9 cellular contexts compared by ENCODE assay signal in the genomic region with DNA sequence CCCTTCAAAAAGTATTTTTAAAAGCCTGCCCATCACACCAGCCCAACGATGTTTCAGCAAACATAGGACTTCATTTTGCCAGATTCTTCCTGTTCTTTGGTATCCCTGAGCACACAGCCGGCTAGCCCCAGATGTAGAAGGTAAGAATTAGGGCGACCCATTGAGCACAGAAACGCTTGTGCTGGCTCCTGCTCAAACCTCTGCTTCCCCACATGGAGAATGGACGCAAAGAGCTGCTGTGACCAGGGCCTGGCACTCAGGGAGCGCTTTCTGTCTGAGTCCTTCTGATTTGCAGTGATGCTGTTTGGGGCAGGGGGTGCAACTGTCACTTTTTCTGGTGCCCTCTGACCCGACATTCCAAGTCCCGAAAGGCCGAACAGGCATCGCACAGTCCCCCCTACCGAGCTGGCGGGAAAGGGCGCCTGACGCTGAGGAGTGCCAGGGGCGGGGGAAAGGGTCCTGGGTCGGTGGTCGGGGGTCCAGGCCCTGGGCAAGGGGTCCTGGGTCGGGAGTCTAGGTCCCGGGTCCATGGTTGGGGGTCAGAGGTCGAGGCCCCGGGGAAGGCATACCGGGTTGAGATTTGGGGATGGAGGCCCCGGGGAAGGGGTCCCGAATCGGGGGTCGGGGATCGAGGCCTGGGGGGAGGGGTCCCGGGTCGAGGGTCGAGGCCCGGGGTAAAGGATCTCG. TPM values are rescaled to one million over a fixed set of nuclear protein-coding genes. Genes with fewer than 3 reads are reported as not detected.
DNase-seq lines count a peak whose midpoint lies in the region; ATAC-seq and TF ChIP-seq lines count a peak whose summit lies in the region.
"Had no signal": no experiment of that assay in that cellular context is flagged by ENCODE, and none has a peak within 500 bp of the region (broad histone marks: within the 10 kb centered on the region; RNA-seq: fewer than 3 reads in every experiment).

No MANE protein-coding gene starts in this region.

- H3K4me3 ChIP-seq in DOHH2 (ENCODE audit: low read length) (peak overlapping the region; percentile 84), fibroblast of villous mesenchyme (ENCODE audit: low read depth, low read length) (peak overlapping the region; percentile 98), psoas muscle (peak overlapping the region; percentile 99)

- no peaks in the 10 kb centered on the region for H3K36me3 Mint-ChIP-seq in T-helper 17 cell (ENCODE audit: low read depth)

- intact Hi-C loops in psoas muscle (cut with DNase I), result loop anchor here in 1 of 2 donors (1.0 kb wide), 1 partner anchor 65 kb away; the partner anchor contains the start of gene ZNF276

- 31 to 36% (median 32%) methylated on average over 29 to 32 of the region's 32 CpGs for WGBS in psoas muscle, 3 donors

- no peaks in the 10 kb centered on the region for H3K27me3 Mint-ChIP-seq in T-helper 17 cell

- H3K9me3 ChIP-seq in DOHH2 (ENCODE audit: control insufficient read depth, insufficient read depth, low read length), result no peaks in the 10 kb centered on the region
- no peaks in the 10 kb centered on the region for H3K9me3 ChIP-seq in T-helper 17 cell (ENCODE audit: control insufficient read depth, low read length, poor library complexity, severe bottlenecking)
- no peaks in the 10 kb centered on the region for H3K9me3 ChIP-seq in psoas muscle

- no peak for TF ChIP-seq CTCF in DOHH2 (IDR thresholded peaks at IDR 0.05; ENCODE audit: low read depth, low read length, poor library complexity, severe bottlenecking)
- no peak for TF ChIP-seq CTCF in fibroblast of villous mesenchyme (IDR thresholded peaks at IDR 0.05; ENCODE audit: insufficient read depth, low read depth, low read length)
- TF ChIP-seq CTCF in psoas muscle (IDR thresholded peaks at IDR 0.05), result no peak

- H3K9me2 ChIP-seq in DOHH2 (replicated peaks; ENCODE audit: control insufficient read depth, low read length), result no peaks in the 10 kb centered on the region

- H3K4me1 ChIP-seq in DOHH2 (ENCODE audit: control insufficient read depth, low read length), result peaks cover 20% of the 10 kb centered on the region
- H3K4me1 ChIP-seq in psoas muscle, result peaks cover 16% of the 10 kb centered on the region

- H3K4me2 ChIP-seq in DOHH2 (ENCODE audit: low read length), result peak overlapping the region; percentile 75

- DNase-seq in T-helper 17 cell (no peak), fibroblast of villous mesenchyme (ENCODE audit: low read depth) (no peak), psoas muscle (no peak), MV-4-11 (lab: John Stamatoyannopoulos, UW) (no peak), HuH-7 (ENCODE audit: low spot score) (no peak), amygdala (lab: John Stamatoyannopoulos, UW) (no peak)
- DNase-seq: RPMI8226 had no signal

- H4K20me1 ChIP-seq in DOHH2 (ENCODE audit: control insufficient read depth, insufficient read depth, low read depth, low read length), result peaks cover 7% of the 10 kb centered on the region

- no peaks in the 10 kb centered on the region for H3F3A ChIP-seq in DOHH2 (ENCODE audit: control insufficient read depth, insufficient read depth)

- peaks cover 36% of the 10 kb centered on the region for H3K36me3 ChIP-seq in DOHH2 (ENCODE audit: control insufficient read depth, low read length)
- peaks cover 2 to 24% of the 10 kb centered on the region in 2 donors for H3K36me3 ChIP-seq in psoas muscle (ENCODE audit: insufficient read depth in 1 of 2, low read depth in 1 of 2)

- peaks cover 24% of the 10 kb centered on the region for H3K4me1 Mint-ChIP-seq in T-helper 17 cell

- peaks cover 78% of the 10 kb centered on the region for H3K79me2 ChIP-seq in DOHH2 (ENCODE audit: control insufficient read depth, low read length)

- peak overlapping the region; percentile 91 for H3K4me3 Mint-ChIP-seq in T-helper 17 cell

- no peak for ATAC-seq in T-helper 17 cell
- no peak for ATAC-seq in psoas muscle
- no peak for ATAC-seq in GM19452 (IDR thresholded peaks at IDR 0.05; ENCODE audit: unreplicated experiment)

- H3K27me3 ChIP-seq in DOHH2 (ENCODE audit: control insufficient read depth, low read length) (no peaks in the 10 kb centered on the region), psoas muscle (ENCODE audit: insufficient read depth in 3 of 3, low read length in 2 of 3) (no peaks in the 10 kb centered on the region)

- no peak overlapping the region for H3K27ac ChIP-seq in DOHH2 (ENCODE audit: low read depth, low read length)
- peak overlapping the region; percentile 91 for H3K27ac ChIP-seq in psoas muscle

- peak overlapping the region; percentile 69 for H3K27ac Mint-ChIP-seq in T-helper 17 cell

RNA-seq across cellular contexts. Expression of gene CHMP1A, which starts 0.9 kb away (rescaled TPM):
- total RNA-seq in T-helper 17 cell (10 to 100 TPM; 75.3 to 76.9 TPM), fibroblast of villous mesenchyme (102 and 114 TPM in 2 replicates), psoas muscle (10 to 100 TPM; 42.2 to 49.9 (median 45.9) TPM)
- polyA plus RNA-seq in psoas muscle, result 10 to 100 TPM; 49.9 to 91.9 (median 68.2) TPM

RNA-seq across cellular contexts. Expression of gene SPATA33, which starts 1.1 kb away (rescaled TPM):
- 10 to 100 TPM in 1 of 2 donors, 1 to 10 TPM in 1; 8.3 to 10.1 TPM for total RNA-seq in T-helper 17 cell
- 3.5 and 3.9 TPM in 2 replicates for total RNA-seq in fibroblast of villous mesenchyme
- total RNA-seq in psoas muscle, result 1 to 10 TPM; 1.2 to 3.0 (median 2.5) TPM
- polyA plus RNA-seq in psoas muscle, result 1 to 10 TPM; 2.3 to 8.2 (median 4.8) TPM

RNA-seq across cellular contexts. Expression of gene CDK10, which starts 29.9 kb away (rescaled TPM):
- 10 to 100 TPM; 83.0 to 86.0 TPM for total RNA-seq in T-helper 17 cell
- 35.8 and 51.0 TPM in 2 replicates for total RNA-seq in fibroblast of villous mesenchyme
- 10 to 100 TPM; 23.0 to 33.5 (median 28.7) TPM for total RNA-seq in psoas muscle
- polyA plus RNA-seq in psoas muscle, result 10 to 100 TPM; 31.5 to 47.8 (median 35.6) TPM

RNA-seq across cellular contexts. Expression of gene DPEP1, which starts 43.1 kb away (rescaled TPM):
- total RNA-seq in T-helper 17 cell, result not detected
- total RNA-seq in fibroblast of villous mesenchyme, result not detected in 2 replicates
- not detected for total RNA-seq in psoas muscle
- under 1 TPM in 2 of 3 donors, not detected in 1; 0.04 to 0.16 TPM for polyA plus RNA-seq in psoas muscle

RNA-seq across cellular contexts. Expression of gene SPATA2L, which starts 44.9 kb away (rescaled TPM):
- total RNA-seq in T-helper 17 cell, result 10 to 100 TPM; 20.6 to 30.8 TPM
- total RNA-seq in fibroblast of villous mesenchyme, result 9.5 and 12.6 TPM in 2 replicates
- total RNA-seq in psoas muscle, result 1 to 10 TPM in 3 of 4 donors, under 1 TPM in 1; 0.56 to 1.8 (median 1.4) TPM
- polyA plus RNA-seq in psoas muscle, result 1 to 10 TPM; 1.0 to 5.9 (median 1.3) TPM
